12 cellular contexts compared by ENCODE assay signal in genomic region chr17:77106874-77107358, GRCh38. TPM values are rescaled to one million over a fixed set of nuclear protein-coding genes. Genes with fewer than 3 reads are reported as not detected.
A peak's percentile ranks its signal among the peaks of the same experiment; 100 is the strongest.
DNase-seq lines count a peak whose midpoint lies in the region; ATAC-seq and TF ChIP-seq lines count a peak whose summit lies in the region.
"Had no signal": no experiment of that assay in that cellular context is flagged by ENCODE, and none has a peak within 500 bp of the region (broad histone marks: within the 10 kb centered on the region; RNA-seq: fewer than 3 reads in every experiment).

No MANE protein-coding gene starts in this region.

- H3K4me2 ChIP-seq in SK-N-SH: no peak overlapping the region
- H3K4me2 ChIP-seq in GM23338: 0 out of 2 replicates have a peak overlapping the region, but pooled peaks have one; percentile 11

- H3K79me2 ChIP-seq in SK-N-SH (ENCODE audit: insufficient read depth): no peaks in the 10 kb centered on the region
- no peaks in the 10 kb centered on the region for H3K79me2 ChIP-seq in GM23338 (replicated peaks; ENCODE audit: insufficient read depth)

- in situ Hi-C loops in gastrocnemius medialis (cut with MboI; ENCODE audit: low sequenced_read_pairs in 4 of 4): loop anchor here in 1 of 4 donors (10.0 kb wide), 1 partner anchor 48 kb away; no protein-coding TSS in a partner anchor

- peaks cover 30% of the 10 kb centered on the region for H3K4me1 Mint-ChIP-seq in GM23338
- peaks cover 34 to 35% (median 35%) of the 10 kb centered on the region in 3 donors for H3K4me1 Mint-ChIP-seq in T-cell

- TF ChIP-seq EP300 in SK-N-SH (IDR thresholded peaks at IDR 0.05; ENCODE audit: borderline replicate concordance in 1 of 2, low read depth in 1 of 2, low read length in 1 of 2): no peak

- H3K4me1 ChIP-seq in SK-N-SH (ENCODE audit: control insufficient read depth in 1 of 2, insufficient read depth in 2 of 2, low read depth in 1 of 2, low read length in 1 of 2) (peaks cover 0 to 13% of the 10 kb centered on the region in 2 experiments; a peak in 2 of 4 replicates), GM23338 (ENCODE audit: insufficient read depth) (peaks cover 35% of the 10 kb centered on the region), gastrocnemius medialis (peaks cover 25 to 42% of the 10 kb centered on the region in 2 donors), A673 (ENCODE audit: insufficient read depth, low read length, poor library complexity, severe bottlenecking) (peaks cover 15% of the 10 kb centered on the region)

- no peaks in the 10 kb centered on the region for H3K36me3 ChIP-seq in SK-N-SH (replicated peaks in 1 of 2; ENCODE audit: control insufficient read depth in 1 of 2, insufficient read depth in 2 of 2, low read length in 1 of 2)
- no peaks in the 10 kb centered on the region for H3K36me3 ChIP-seq in GM23338 (ENCODE audit: insufficient read depth)
- no peaks in the 10 kb centered on the region for H3K36me3 ChIP-seq in gastrocnemius medialis
- no peaks in the 10 kb centered on the region for H3K36me3 ChIP-seq in A673 (ENCODE audit: insufficient read depth, low read length, poor library complexity, severe bottlenecking)
- H3K36me3 ChIP-seq: SJSA1 had no signal

- intact Hi-C loops in gastrocnemius medialis (cut with DNase I; ENCODE audit: low total_unique reads) (no loop called here), A673 (cut with micrococcal nuclease; ENCODE audit: unreplicated experiment) (no loop called here)

- no peak overlapping the region for H3K9ac ChIP-seq in SK-N-SH

- TF ChIP-seq CTCF in SK-N-SH (IDR thresholded peaks at IDR 0.05) (peak; percentile 13; the same call in 1 of the 2 replicates), GM23338 (conservative IDR thresholded peaks at IDR 0.05; ENCODE audit: low read depth in 2 of 2) (no peak), gastrocnemius medialis (IDR thresholded peaks at IDR 0.05 in 4 of 5, conservative IDR thresholded peaks at IDR 0.05 in 1 of 5) (no peak), A673 (conservative IDR thresholded peaks at IDR 0.05; ENCODE audit: low read depth, low read length) (no peak)

- 0 out of 2 replicates have a peak overlapping the region, but pooled peaks have one; percentile 55 for H3K27ac Mint-ChIP-seq in GM23338
- H3K27ac Mint-ChIP-seq in T-cell: peak overlapping the region in 1 of 2 donors; percentile 23

- H3K9me3 ChIP-seq in SK-N-SH: no peaks in the 10 kb centered on the region
- no peaks in the 10 kb centered on the region for H3K9me3 ChIP-seq in gastrocnemius medialis
- no peaks in the 10 kb centered on the region for H3K9me3 ChIP-seq in A673 (ENCODE audit: low read depth, low read length, poor library complexity, severe bottlenecking)
- H3K9me3 ChIP-seq: SJSA1 had no signal

- H3K9me2 ChIP-seq in SK-N-SH (no peaks in the 10 kb centered on the region), GM23338 (ENCODE audit: insufficient read depth) (no peaks in the 10 kb centered on the region)

- ATAC-seq in SK-N-SH treated with all-trans-retinoic acid at 6 μM for 48 hours (no peak), GM23338 (peak; percentile 51), T-cell (replicated peaks in 1 of 4) (peak; percentile 41 to 56 (median 50)), gastrocnemius medialis (no peak)
- ATAC-seq: K562 had no signal

- no peaks in the 10 kb centered on the region for H3K27me3 ChIP-seq in SK-N-SH (ENCODE audit: insufficient read depth)
- no peaks in the 10 kb centered on the region for H3K27me3 ChIP-seq in GM23338 (ENCODE audit: insufficient read depth)
- H3K27me3 ChIP-seq in gastrocnemius medialis: no peaks in the 10 kb centered on the region
- H3K27me3 ChIP-seq in A673 (replicated peaks; ENCODE audit: insufficient read depth, low read depth, low read length, poor library complexity): no peaks in the 10 kb centered on the region
- H3K27me3 ChIP-seq: SJSA1 had no signal

- no peak for TF ChIP-seq RAD21 in SK-N-SH (IDR thresholded peaks at IDR 0.05; ENCODE audit: low read length)

- H2AFZ ChIP-seq in SK-N-SH (ENCODE audit: low read depth) (no peak overlapping the region), GM23338 (no peak overlapping the region)

- WGBS in SK-N-SH (ENCODE audit: low lambda C conversion rate): 95% methylated on average over 8 of the region's 8 CpGs

- peaks cover 7% of the 10 kb centered on the region for H3K27me3 Mint-ChIP-seq in GM23338 (ENCODE audit: insufficient read depth, low read depth, poor library complexity)
- no peaks in the 10 kb centered on the region for H3K27me3 Mint-ChIP-seq in T-cell

- H3K4me3 ChIP-seq in SK-N-SH (ENCODE audit: low read depth in 2 of 2, low read length in 1 of 2): no peak overlapping the region
- no peak overlapping the region for H3K4me3 ChIP-seq in GM23338
- no peak overlapping the region for H3K4me3 ChIP-seq in gastrocnemius medialis
- H3K4me3 ChIP-seq in A673 (ENCODE audit: low read depth, low read length, poor library complexity, severe bottlenecking): no peak overlapping the region
- H3K4me3 ChIP-seq: K562, SJSA1 had no signal

- no peaks in the 10 kb centered on the region for H3K36me3 Mint-ChIP-seq in GM23338 (ENCODE audit: low read depth)
- H3K36me3 Mint-ChIP-seq in T-cell: no peaks in the 10 kb centered on the region

- H3K4me3 Mint-ChIP-seq in GM23338 (no peak overlapping the region), T-cell (peak overlapping the region; percentile 42 to 63 (median 62))

- H3F3A ChIP-seq in SK-N-SH (replicated peaks; ENCODE audit: insufficient read depth): peaks cover 8% of the 10 kb centered on the region
- H3F3A ChIP-seq in GM23338 (replicated peaks; ENCODE audit: low read depth): 0 out of 2 replicates have a peak, but pooled peaks cover 3% of the 10 kb centered on the region

- no peaks in the 10 kb centered on the region for H3K9me3 Mint-ChIP-seq in GM23338
- no peaks in the 10 kb centered on the region for H3K9me3 Mint-ChIP-seq in T-cell

- CTCF ChIA-PET in SK-N-SH (lab: Yijun Ruan, JAX) (interaction anchor here (1.4 to 1.5 kb wide), 2 partner anchors 20 to 141 kb away, joined by 3 to 5 read pairs; no protein-coding TSS in a partner anchor), T-cell (lab: Charles Lee) (interaction anchor here (0.6 to 1.7 kb wide), 5 partner anchors 19 to 51 kb away, joined by 3 to 7 read pairs (median 4); partner anchors contain the start of gene SEC14L1 (in 1 of the 2)), A673 (lab: Charles Lee) (interaction anchor here (0.7 kb wide), 1 partner anchor 50 kb away, joined by 3 read pairs; no protein-coding TSS in a partner anchor)

- H4K20me1 ChIP-seq in SK-N-SH (ENCODE audit: insufficient read depth) (no peaks in the 10 kb centered on the region), GM23338 (replicated peaks; ENCODE audit: insufficient read depth) (no peaks in the 10 kb centered on the region)

- DNase-seq in SK-N-SH (no peak), GM23338 (ENCODE audit: low spot score) (peak; percentile 48), T-cell (no peak), gastrocnemius medialis (no peak), AML-193 (lab: John Stamatoyannopoulos, UW) (no peak), cerebellar nuclear complex (lab: John Stamatoyannopoulos, UW) (no peak), A673 (ENCODE audit: low spot score) (no peak)
- DNase-seq: ACHN; activated naive CD4-positive, alpha-beta T cell had no signal

- no peak for TF ChIP-seq POLR2A in gastrocnemius medialis (IDR thresholded peaks at IDR 0.05)

- POLR2A ChIA-PET in SK-N-SH (lab: Yijun Ruan, JAX): no interaction called here
- POLR2A ChIA-PET in T-cell (lab: Charles Lee): interaction anchor here (0.5 to 1.0 kb wide), 2 partner anchors 17 to 51 kb away, joined by 3 to 4 read pairs; no protein-coding TSS in a partner anchor
- POLR2A ChIA-PET in A673 (lab: Charles Lee; ENCODE audit: low non-redundant PET): no interaction called here

- H3K27ac ChIP-seq in SK-N-SH (ENCODE audit: low read depth in 2 of 2, low read length in 1 of 2) (no peak overlapping the region), GM23338 (ENCODE audit: low read depth) (peak overlapping the region; percentile 40; the same call in 1 of the 2 replicates), gastrocnemius medialis (peak overlapping the region; percentile 71 to 92 (median 80)), A673 (ENCODE audit: low read depth, low read length, poor library complexity, severe bottlenecking) (no peak overlapping the region)
- H3K27ac ChIP-seq: SJSA1 had no signal

- BruUV-seq in A673 (replicated peaks; lab: Mats Ljungman, UMichigan): no TSS peak

TF ChIP-seq in SK-N-SH, 30 proteins besides CTCF, POLR2A, EP300 and RAD21 (continues in another document):
- TF ChIP-seq USF1 (IDR thresholded peaks at IDR 0.05; ENCODE audit: borderline replicate concordance, low read depth) (no peak), FOXJ3 (CRISPR knock-in tag; IDR thresholded peaks at IDR 0.05) (no peak)

TF ChIP-seq in GM23338, 12 proteins besides CTCF, POLR2A, EP300 and RAD21:
- TF ChIP-seq CREB1 (CRISPR knock-in tag; IDR thresholded peaks at IDR 0.05; ENCODE audit: low read depth): no peak
- peak; percentile 26; the same call in 1 of the 2 replicates for TF ChIP-seq NANOG (IDR thresholded peaks at IDR 0.05; ENCODE audit: borderline replicate concordance)

RNA-seq across cellular contexts. Expression of gene SEC14L1, which starts 33.9 kb away (rescaled TPM):
- polyA plus RNA-seq in SK-N-SH (2012; rRNA removed): 45.1 and 62.4 TPM in 2 replicates
- 54.4 and 58.5 TPM in 2 replicates for polyA plus RNA-seq in SK-N-SH (2012; cell fraction: cytosol; rRNA removed)
- polyA plus RNA-seq in SK-N-SH (2012; cell fraction: nucleus; rRNA removed): 48.9 and 66.1 TPM in 2 replicates
- total RNA-seq in GM23338 (2014; rRNA removed; shearing (Covaris generic)): 54.8 and 81.8 TPM in 2 replicates
- polyA plus RNA-seq in GM23338 (2016; fragmentation: Nextera tagmentation; extraction: Ambion mirVana): 26.8 and 32.3 TPM in 2 replicates
- 10 to 100 TPM; 36.9 to 71.6 (median 46.2) TPM for total RNA-seq in T-cell
- 10 to 100 TPM; 55.0 to 94.1 (median 73.7) TPM for total RNA-seq in gastrocnemius medialis
- 78.6 and 82.8 TPM in 2 replicates for total RNA-seq in A673 (2021)

Comparison
In these comparisons a context has a peak if more than half of its experiments do, and no peak if none do; other contexts are left out.
1. H3K27ac ChIP-seq: peak in GM23338 (single experiment) and gastrocnemius medialis (4 of 4); none in SK-N-SH (0 of 2) and A673 (single experiment).
2. ATAC-seq: peak in GM23338 (single experiment) and T-cell (4 of 4); none in SK-N-SH treated with all-trans-retinoic acid at 6 μM for 48 hours (single experiment) and gastrocnemius medialis (0 of 2).
3. POLR2A ChIA-PET loops: an anchor here in T-cell (0.5 to 1.0 kb wide); none called in SK-N-SH and A673.